28 cellular contexts compared by ENCODE assay signal in the genomic region with DNA sequence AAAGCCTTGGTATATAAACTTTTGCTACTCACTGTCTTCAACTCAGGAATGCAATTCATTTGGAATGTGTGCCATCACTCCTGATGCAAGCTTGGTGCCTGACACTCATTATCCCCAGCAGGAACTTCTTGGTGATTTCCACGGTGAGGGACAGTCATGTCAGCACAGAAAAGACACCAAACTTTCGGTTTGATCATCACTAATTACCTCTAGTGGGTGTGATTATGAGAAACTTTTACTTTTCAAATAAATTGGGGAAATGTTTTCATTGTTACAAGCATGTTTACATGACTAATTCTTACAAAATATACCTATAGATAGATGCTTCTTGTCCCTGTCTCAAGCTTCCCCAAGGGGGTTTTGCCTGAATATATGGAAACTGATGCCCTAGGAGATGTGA.
"Had no signal": no experiment of that assay in that cellular context is flagged by ENCODE, and none has a peak within 500 bp of the region (broad histone marks: within the 10 kb centered on the region; RNA-seq: fewer than 3 reads in every experiment).

No MANE protein-coding gene starts in this region.

- H3K27ac ChIP-seq: dorsolateral prefrontal cortex, epithelial cell of prostate, esophagus muscularis mucosa, pancreas, suprapubic skin, thyroid gland, upper lobe of left lung, uterus had no signal

- FAIRE-seq: endometrium, kidney, pancreas had no signal

- H3K36me3 Mint-ChIP-seq: immature natural killer cell; stimulated activated effector memory CD8-positive, alpha-beta T cell treated with anti-CD3 and anti-CD28 coated beads, Interleukin-12 subunit alpha, Interleukin-12 subunit beta, amount 100 ng/mL, for 72 hours had no signal

- H3K4me3 Mint-ChIP-seq: immature natural killer cell; nephron; stimulated activated effector memory CD8-positive, alpha-beta T cell treated with anti-CD3 and anti-CD28 coated beads, Interleukin-12 subunit alpha, Interleukin-12 subunit beta, amount 100 ng/mL, for 72 hours had no signal

- H3K4me1 Mint-ChIP-seq: immature natural killer cell; nephron; stimulated activated effector memory CD8-positive, alpha-beta T cell treated with anti-CD3 and anti-CD28 coated beads, Interleukin-12 subunit alpha, Interleukin-12 subunit beta, amount 100 ng/mL, for 72 hours had no signal

- H3K4me2 ChIP-seq: smooth muscle cell had no signal

- H3K4me3 ChIP-seq: dorsolateral prefrontal cortex, esophagus muscularis mucosa, lung, pancreas, smooth muscle cell, suprapubic skin, thyroid gland, upper lobe of left lung, uterus had no signal

- H3K27ac Mint-ChIP-seq: immature natural killer cell; nephron; progenitor cell of endocrine pancreas; stimulated activated effector memory CD8-positive, alpha-beta T cell treated with anti-CD3 and anti-CD28 coated beads, Interleukin-12 subunit alpha, Interleukin-12 subunit beta, amount 100 ng/mL, for 72 hours had no signal

- H3K27me3 Mint-ChIP-seq: progenitor cell of endocrine pancreas had no signal

- H3K9me3 Mint-ChIP-seq: immature natural killer cell; stimulated activated effector memory CD8-positive, alpha-beta T cell treated with anti-CD3 and anti-CD28 coated beads, Interleukin-12 subunit alpha, Interleukin-12 subunit beta, amount 100 ng/mL, for 72 hours had no signal

- ATAC-seq: left colon; left ventricle myocardium superior; pancreas; right cardiac atrium; stimulated activated effector memory CD8-positive, alpha-beta T cell treated with anti-CD3 and anti-CD28 coated beads, Interleukin-12 subunit alpha, Interleukin-12 subunit beta, amount 100 ng/mL, for 72 hours; stimulated activated naive CD8-positive, alpha-beta T cell treated with anti-CD3 and anti-CD28 coated beads, Interleukin-15, Interleukin-2, amounts not matched to agents 100 U/mL and 50 U/mL, for 24 hours had no signal

- DNase-seq: cortex of kidney; dorsolateral prefrontal cortex; effector CD8-positive, alpha-beta T cell; foreskin fibroblast; immature natural killer cell; kidney; left colon; left ventricle myocardium superior; mesenchymal stem cell; midbrain; occipital lobe; pancreas; right cardiac atrium; stimulated activated CD4-positive, alpha-beta T cell treated with anti-CD3 and anti-CD28 coated beads, Interleukin-2, amount 100 ng/mL, for 48 hours; stimulated activated CD8-positive, alpha-beta memory T cell treated with anti-CD3 and anti-CD28 coated beads, Interleukin-4, amount 100 ng/mL, for 48 hours; stimulated activated naive CD8-positive, alpha-beta T cell treated with anti-CD3 and anti-CD28 coated beads, Interleukin-15, Interleukin-2, amounts not matched to agents 100 U/mL and 50 U/mL, for 24 hours; thyroid gland; upper lobe of left lung; uterus had no signal

- H3K36me3 ChIP-seq: esophagus muscularis mucosa, pancreas, suprapubic skin, thyroid gland, upper lobe of left lung, uterus had no signal

- H3K9me3 ChIP-seq: esophagus muscularis mucosa, pancreas, suprapubic skin, thyroid gland, upper lobe of left lung, uterus had no signal

- H3K27me3 ChIP-seq: dorsolateral prefrontal cortex, esophagus muscularis mucosa, pancreas, suprapubic skin, thyroid gland, upper lobe of left lung, uterus had no signal

- H3K4me1 ChIP-seq: esophagus muscularis mucosa, pancreas, suprapubic skin, thyroid gland, upper lobe of left lung, uterus had no signal
